ENCODE assay signal across 1 cellular context in genomic region chr9:86341007-86341491, GRCh38.
TF ChIP-seq lines count a peak whose summit lies in the region.

No MANE protein-coding gene starts in this region.

TF ChIP-seq in IMR-90, 13 proteins besides CTCF, POLR2A, EP300 and RAD21:
- TF ChIP-seq ELK1 (IDR thresholded peaks at IDR 0.05; ENCODE audit: borderline replicate concordance, low read depth, low read length) (no peak), CEBPB (IDR thresholded peaks at IDR 0.05; ENCODE audit: low read depth, low read length) (peak; percentile 79)
